In genomic region chr22:19652316-19652715, GRCh38 we compare ENCODE assay signal across 6 cellular contexts.
"Had no signal": no experiment of that assay in that cellular context is flagged by ENCODE, and none has a peak within 500 bp of the region (broad histone marks: within the 10 kb centered on the region; RNA-seq: fewer than 3 reads in every experiment).

No MANE protein-coding gene starts in this region.

- H3K4me3 ChIP-seq: GM23338 had no signal

- ATAC-seq: GM23338 had no signal

- H2AFZ ChIP-seq: GM23338 had no signal

- H3K4me2 ChIP-seq: GM23338 had no signal

- DNase-seq: H9, HCEC 1CT, HFFc6, IMR-90, KBM-7 had no signal
